ENCODE assay signal across 2 cellular contexts in the genomic region with DNA sequence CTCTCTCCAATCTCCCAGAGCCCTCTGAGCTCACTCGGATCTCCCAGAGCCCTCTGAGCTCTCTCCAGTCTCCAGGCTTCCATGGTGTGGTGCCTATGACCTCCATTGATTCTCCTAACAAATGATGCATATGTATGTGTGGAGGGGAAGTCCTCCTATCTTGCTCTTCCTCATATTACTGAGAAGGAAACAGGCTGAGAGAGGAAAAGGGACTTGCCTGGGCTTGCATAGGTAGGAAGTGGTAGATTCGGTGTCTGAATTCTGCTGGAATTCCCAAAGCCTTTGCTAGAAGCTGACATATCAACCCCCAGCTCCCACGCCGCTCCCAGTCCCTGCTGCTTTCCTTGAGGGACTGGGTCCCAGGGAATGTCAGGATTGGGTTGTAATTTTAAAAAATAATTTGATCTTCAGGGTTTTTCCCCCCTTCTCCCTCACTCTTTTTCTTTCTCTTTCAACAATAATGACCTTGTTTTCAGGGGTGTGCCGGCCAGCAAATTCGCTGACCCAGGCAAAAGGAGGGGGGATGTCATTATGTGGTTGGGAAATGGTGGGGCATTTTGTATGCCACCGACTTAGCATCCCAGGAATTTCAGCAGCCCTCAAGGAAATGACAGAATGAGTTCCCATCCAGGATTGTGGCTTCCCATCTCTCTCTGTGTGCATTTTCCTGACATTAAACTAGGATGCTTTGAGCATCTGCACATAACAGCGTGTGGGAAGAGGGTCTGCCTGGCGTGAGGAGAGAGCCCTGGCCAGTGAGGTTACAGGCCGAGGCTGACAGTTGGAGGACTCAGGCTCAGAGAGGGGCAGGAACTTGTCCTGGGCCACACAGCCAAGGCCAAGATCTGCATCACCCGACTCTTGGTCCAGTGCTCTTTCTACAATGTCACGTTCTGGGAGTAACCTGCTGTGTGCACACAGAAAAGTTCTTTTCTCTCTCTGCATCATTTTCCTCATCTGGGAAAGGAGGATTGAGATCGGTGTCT.
TF ChIP-seq lines count a peak whose summit lies in the region.

No MANE protein-coding gene starts in this region.

TF ChIP-seq in SK-N-SH treated with all-trans-retinoic acid at 6 μM for 48 hours, 23 proteins besides CTCF, POLR2A, EP300 and RAD21 (continued from another document):
- TF ChIP-seq, protein P1, sequence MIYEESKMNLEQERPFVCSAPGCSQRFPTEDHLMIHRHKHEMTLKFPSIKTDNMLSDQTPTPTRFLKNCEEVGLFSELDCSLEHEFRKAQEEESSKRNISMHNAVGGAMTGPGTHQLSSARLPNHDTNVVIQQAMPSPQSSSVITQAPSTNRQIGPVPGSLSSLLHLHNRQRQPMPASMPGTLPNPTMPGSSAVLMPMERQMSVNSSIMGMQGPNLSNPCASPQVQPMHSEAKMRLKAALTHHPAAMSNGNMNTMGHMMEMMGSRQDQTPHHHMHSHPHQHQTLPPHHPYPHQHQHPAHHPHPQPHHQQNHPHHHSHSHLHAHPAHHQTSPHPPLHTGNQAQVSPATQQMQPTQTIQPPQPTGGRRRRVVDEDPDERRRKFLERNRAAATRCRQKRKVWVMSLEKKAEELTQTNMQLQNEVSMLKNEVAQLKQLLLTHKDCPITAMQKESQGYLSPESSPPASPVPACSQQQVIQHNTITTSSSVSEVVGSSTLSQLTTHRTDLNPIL (CRISPR knock-in tag; IDR thresholded peaks at IDR 0.05; ENCODE audit: low read depth) = no peak

TF ChIP-seq in endothelial cell of umbilical vein, 7 proteins besides CTCF, POLR2A, EP300 and RAD21 (continued from another document):
- no peak for TF ChIP-seq GATA2 (IDR thresholded peaks at IDR 0.05; ENCODE audit: insufficient read depth, insufficient read length, low read depth, low read length)
- TF ChIP-seq EZH2 (IDR thresholded peaks at IDR 0.05; ENCODE audit: borderline replicate concordance, low read depth, low read length, severe bottlenecking) = no peak
- TF ChIP-seq MYC (IDR thresholded peaks at IDR 0.05; ENCODE audit: low read depth, low read length) = no peak
- no peak for TF ChIP-seq MAX (IDR thresholded peaks at IDR 0.05; ENCODE audit: insufficient read depth, insufficient read length)
